ENCODE assay signal across 8 cellular contexts in genomic region chr1:159925713-159926066, GRCh38. TPM values are rescaled to one million over a fixed set of nuclear protein-coding genes. Genes with fewer than 3 reads are reported as not detected.
DNase-seq lines count a peak whose midpoint lies in the region; FAIRE-seq and TF ChIP-seq lines count a peak whose summit lies in the region.

No MANE protein-coding gene starts in this region.

- intact Hi-C loops in ovary (cut with DNase I), result loop anchor here in 2 of 4 donors (10.0 kb wide), 2 partner anchors 71 to 1469 kb away; no protein-coding TSS in a partner anchor

- TF ChIP-seq CTCF in GM12865 (IDR thresholded peaks at IDR 0.05; ENCODE audit: insufficient read depth, low read depth, low read length, missing control alignments) (no peak), ovary (IDR thresholded peaks at IDR 0.05) (no peak)

- H3K4me1 ChIP-seq in HAP-1 (peaks cover 14% of the 10 kb centered on the region), ovary (ENCODE audit: insufficient read depth) (peaks cover 20% of the 10 kb centered on the region)

- no peak for TF ChIP-seq EP300 in ovary (IDR thresholded peaks at IDR 0.05)

- in situ Hi-C loops in HAP-1 (cut with MboI; ENCODE audit: low sequenced_read_pairs), result loop anchor here (25.0 kb wide), 2 partner anchors 312 to 437 kb away; partner anchors contain the start of gene NHLH1

- H3K36me3 ChIP-seq in HAP-1 (replicated peaks) (no peaks in the 10 kb centered on the region; the same call in 1 of the 2 replicates), ovary (no peaks in the 10 kb centered on the region)

- DNase-seq in GM12865 (ENCODE audit: low read depth) (no peak), HAP-1 (ENCODE audit: low spot score in 2 of 2) (no peak), RCC 7860 (ENCODE audit: low spot score) (peak; percentile 68), epithelial cell of prostate (ENCODE audit: low read depth, low spot score) (peak; percentile 77), ovary (peak in 3 of 5 donors; percentile 30 to 51 (median 46)), NCI-H187 treated with DMSO at 0.1 percent for 48 hours (lab: John Stamatoyannopoulos, UW) (no peak), NCI-H146 (lab: John Stamatoyannopoulos, UW) (no peak)
- no peak for DNase-seq in activated CD8-positive, alpha-beta memory T cell treated with anti-CD3 and anti-CD28 coated beads for 24 hours

- H3K4me3 ChIP-seq in GM12865 (ENCODE audit: low read depth, low read length), result peak overlapping the region; percentile 69
- peak overlapping the region; percentile 82 for H3K4me3 ChIP-seq in HAP-1
- peak overlapping the region; percentile 91 for H3K4me3 ChIP-seq in ovary

- FAIRE-seq in RCC 7860 (lab: Jason Lieb, UNC), result no peak

- H3K27ac ChIP-seq in epithelial cell of prostate, result peak overlapping the region; percentile 99
- H3K27ac ChIP-seq in ovary, result peak overlapping the region; percentile 24 to 94

- H3K27me3 ChIP-seq in HAP-1 (ENCODE audit: low read depth), result no peaks in the 10 kb centered on the region
- H3K27me3 ChIP-seq in ovary, result no peaks in the 10 kb centered on the region

- TF ChIP-seq POLR2A in ovary (IDR thresholded peaks at IDR 0.05), result no peak

- WGBS in ovary, 3 donors, result 3 to 4% (median 3%) methylated on average over 7 to 8 of the region's 8 CpGs

- H3K9me3 ChIP-seq in HAP-1 (no peaks in the 10 kb centered on the region), ovary (no peaks in the 10 kb centered on the region)

RNA-seq across cellular contexts. Expression of gene TAGLN2, which starts 0.4 kb away (rescaled TPM):
- 100 to 1,000 TPM in 6 of 7 donors, 10 to 100 TPM in 1; 81.8 to 202 (median 149) TPM for total RNA-seq in ovary
- polyA plus RNA-seq in ovary, result 100 to 1,000 TPM; 174 to 266 TPM

RNA-seq across cellular contexts. Expression of gene IGSF9, which starts 19.7 kb away (rescaled TPM):
- 10 to 100 TPM in 1 of 7 donors, 1 to 10 TPM in 5, under 1 TPM in 1; 0.83 to 14.0 (median 2.0) TPM for total RNA-seq in ovary
- under 1 TPM; 0.10 to 0.87 TPM for polyA plus RNA-seq in ovary

RNA-seq across cellular contexts. Expression of gene CFAP45, which starts 25.7 kb away (rescaled TPM):
- total RNA-seq in ovary, result 10 to 100 TPM in 1 of 7 donors, 1 to 10 TPM in 6; 1.1 to 16.7 (median 1.5) TPM
- polyA plus RNA-seq in ovary, result under 1 TPM; 0.30 to 0.50 TPM

RNA-seq across cellular contexts. Expression of gene SLAMF9, which starts 28.3 kb away (rescaled TPM):
- total RNA-seq in ovary, result not detected
- polyA plus RNA-seq in ovary, result not detected

Comparison
In these comparisons a context has a peak if more than half of its experiments do, and no peak if none do; other contexts are left out.
1. DNase-seq: peak in RCC 7860 (single experiment), epithelial cell of prostate (single experiment) and ovary (3 of 5); none in GM12865 (single experiment), HAP-1 (0 of 2), NCI-H187 treated with DMSO at 0.1 percent for 48 hours (single experiment), activated CD8-positive, alpha-beta memory T cell treated with anti-CD3 and anti-CD28 coated beads for 24 hours (single experiment) and NCI-H146 (single experiment).
2. Peak in every context shown above with its lines, with median percentiles within 50 percentile points of each other: H3K4me3 ChIP-seq.